In genomic region chr19:29378126-29378525, GRCh38 we compare ENCODE assay signal across 18 cellular contexts.
"Had no signal": no experiment of that assay in that cellular context is flagged by ENCODE, and none has a peak within 500 bp of the region (broad histone marks: within the 10 kb centered on the region; RNA-seq: fewer than 3 reads in every experiment).

No MANE protein-coding gene starts in this region.

- H3K9me3 ChIP-seq: adrenal gland, breast epithelium, pancreas, SJSA1, spleen, thyroid gland had no signal

- H3K4me1 ChIP-seq: adrenal gland, breast epithelium, pancreas, SJSA1, spleen, thyroid gland had no signal

- H3K36me3 ChIP-seq: adrenal gland, breast epithelium, pancreas, SJSA1, spleen, thyroid gland, WERI-Rb-1 had no signal

- H3K27ac ChIP-seq: adrenal gland, breast epithelium, pancreas, SJSA1, spleen, thyroid gland, WERI-Rb-1 had no signal

- H3K27ac Mint-ChIP-seq: activated naive CD4-positive, alpha-beta T cell treated with anti-CD3 and anti-CD28 coated beads, Interleukin-2, amount 50 U/mL, for 72 hours; activated T-cell treated with anti-CD3 and anti-CD28 coated beads, Interleukin-2, amount 50 U/mL, for 72 hours; natural killer cell; stimulated activated naive B cell treated with anti-CD40 and anti-IgM and Interleukin-4, amounts not matched to agents 10 μg/mL and 1 μg/mL and 100 μg/mL, for 72 hours had no signal

- H3K9me3 Mint-ChIP-seq: activated naive CD4-positive, alpha-beta T cell treated with anti-CD3 and anti-CD28 coated beads, Interleukin-2, amount 50 U/mL, for 72 hours; activated T-cell treated with anti-CD3 and anti-CD28 coated beads, Interleukin-2, amount 50 U/mL, for 72 hours; natural killer cell; stimulated activated naive B cell treated with anti-CD40 and anti-IgM and Interleukin-4, amounts not matched to agents 10 μg/mL and 1 μg/mL and 100 μg/mL, for 72 hours had no signal

- H3K4me3 Mint-ChIP-seq: activated T-cell treated with anti-CD3 and anti-CD28 coated beads, Interleukin-2, amount 50 U/mL, for 72 hours; natural killer cell; stimulated activated naive B cell treated with anti-CD40 and anti-IgM and Interleukin-4, amounts not matched to agents 10 μg/mL and 1 μg/mL and 100 μg/mL, for 72 hours had no signal

- H3K36me3 Mint-ChIP-seq: activated naive CD4-positive, alpha-beta T cell treated with anti-CD3 and anti-CD28 coated beads, Interleukin-2, amount 50 U/mL, for 72 hours; natural killer cell; stimulated activated naive B cell treated with anti-CD40 and anti-IgM and Interleukin-4, amounts not matched to agents 10 μg/mL and 1 μg/mL and 100 μg/mL, for 72 hours had no signal

- FAIRE-seq: astrocyte, pancreas had no signal

- H3K27me3 ChIP-seq: adrenal gland, pancreas, SJSA1, thyroid gland had no signal

- ATAC-seq: activated naive CD4-positive, alpha-beta T cell treated with anti-CD3 and anti-CD28 coated beads, Interleukin-2, amount 50 U/mL, for 72 hours; activated T-cell treated with anti-CD3 and anti-CD28 coated beads, Interleukin-2, amount 50 U/mL, for 72 hours; natural killer cell; pancreas; stimulated activated naive B cell treated with anti-CD40 and anti-IgM and Interleukin-4, amounts not matched to agents 10 μg/mL and 1 μg/mL and 100 μg/mL, for 72 hours had no signal

- DNase-seq: activated CD4-positive, alpha-beta T cell treated with anti-CD3 and anti-CD28 coated beads, Interleukin-2, amount 50 U/mL, for 48 hours; activated gamma-delta T cell treated with Interleukin-2 at 50 U/mL for 16 hours; activated T-cell treated with anti-CD3 and anti-CD28 coated beads, Interleukin-2, amount 50 U/mL, for 72 hours; effector memory CD4-positive, alpha-beta T cell; mesenchymal stem cell; natural killer cell; spleen; stimulated activated CD4-positive, alpha-beta T cell treated with anti-CD3 and anti-CD28 coated beads, Interleukin-4, amount 100 ng/mL, for 4 hours; stimulated activated naive B cell treated with anti-CD40 and anti-IgM and Interleukin-4, amounts not matched to agents 10 μg/mL and 1 μg/mL and 100 μg/mL, for 72 hours; T-helper 2 cell; thyroid gland; WERI-Rb-1 had no signal

- H3K4me3 ChIP-seq: adrenal gland, breast epithelium, pancreas, SJSA1, spleen, thyroid gland had no signal

- H3K4me1 Mint-ChIP-seq: natural killer cell; stimulated activated naive B cell treated with anti-CD40 and anti-IgM and Interleukin-4, amounts not matched to agents 10 μg/mL and 1 μg/mL and 100 μg/mL, for 72 hours had no signal
